ENCODE assay signal across 8 cellular contexts in genomic region chr6:35728663-35729348, GRCh38. TPM values are rescaled to one million over a fixed set of nuclear protein-coding genes. Genes with fewer than 3 reads are reported as not detected.
DNase-seq lines count a peak whose midpoint lies in the region; ATAC-seq, FAIRE-seq and TF ChIP-seq lines count a peak whose summit lies in the region.

No MANE protein-coding gene starts in this region.

- POLR2A ChIA-PET in HepG2 (lab: Yijun Ruan, JAX), result interaction anchor here (1.3 to 3.4 kb wide), 3 partner anchors 8 to 126 kb away, joined by 4 to 16 read pairs (median 15); partner anchors contain the start of gene ARMC12

- peak overlapping the region; percentile 54 for H3K9ac ChIP-seq in HepG2 (ENCODE audit: insufficient read depth, low read depth, low read length)

- intact Hi-C loops in HepG2 (cut with micrococcal nuclease; ENCODE audit: unreplicated experiment), result no loop called here

- peak overlapping the region; percentile 23 for H2AFZ ChIP-seq in HepG2 (ENCODE audit: low read length)

- H3K36me3 Mint-ChIP-seq in brain, result no peaks in the 10 kb centered on the region

- H3K4me1 ChIP-seq in HepG2 (ENCODE audit: insufficient read depth, low read length), result peaks cover 85% of the 10 kb centered on the region
- H3K4me1 ChIP-seq in thoracic aorta (ENCODE audit: control insufficient read depth in 1 of 2, low read depth in 2 of 2), result peaks cover 75 to 88% of the 10 kb centered on the region in 2 donors

- no peak for TF ChIP-seq POLR2A in HepG2 (IDR thresholded peaks at IDR 0.05; ENCODE audit: insufficient read depth in 1 of 2, low read depth in 2 of 2, low read length in 2 of 2)

- H3K36me3 ChIP-seq in HepG2 (replicated peaks in 1 of 2; ENCODE audit: control insufficient read depth in 1 of 2, insufficient read depth in 2 of 2, low read length in 2 of 2) (no peaks in the 10 kb centered on the region), thoracic aorta (no peaks in the 10 kb centered on the region)

- H3K27me3 ChIP-seq in HepG2 (ENCODE audit: control insufficient read depth in 1 of 2, insufficient read depth in 2 of 2, low read length in 2 of 2), result no peaks in the 10 kb centered on the region; a peak in 1 of 5 replicates
- no peaks in the 10 kb centered on the region for H3K27me3 ChIP-seq in thoracic aorta (replicated peaks; ENCODE audit: insufficient read depth)

- ATAC-seq in HepG2, result peak; percentile 4
- ATAC-seq in thoracic aorta (ENCODE audit: insufficient number of reproducible peaks, low FRiP score, low read depth), result no peak
- no peak for ATAC-seq in HG02678 (IDR thresholded peaks at IDR 0.05; ENCODE audit: unreplicated experiment)

- H3K4me3 ChIP-seq in HepG2 (replicated peaks in 1 of 3; ENCODE audit: insufficient read depth in 1 of 3, low read depth in 2 of 3, low read length in 3 of 3), result peak overlapping the region; percentile 46 to 88 (median 61)
- H3K4me3 ChIP-seq in thoracic aorta, result peak overlapping the region; percentile 63

- H3K79me2 ChIP-seq in HepG2 (ENCODE audit: insufficient read depth, low read length), result no peaks in the 10 kb centered on the region

- peak overlapping the region; percentile 100 for H3K4me2 ChIP-seq in HepG2 (ENCODE audit: low read depth, low read length)

- BruUV-seq in HepG2 (replicated peaks; lab: Mats Ljungman, UMichigan), result no TSS peak

- H3K27me3 Mint-ChIP-seq in brain, result peaks cover 7% of the 10 kb centered on the region

- no peaks in the 10 kb centered on the region for H3K9me3 Mint-ChIP-seq in brain

- CTCF ChIA-PET in HepG2 (lab: Yijun Ruan, JAX; ENCODE audit: low intra/inter-chr PET ratio, low total read pairs), result interaction anchor here (1.0 kb wide), 1 partner anchor 145 kb away, joined by 3 read pairs; no protein-coding TSS in a partner anchor

- no peak for TF ChIP-seq RAD21 in HepG2 (CRISPR knock-in tag; IDR thresholded peaks at IDR 0.05)

- peak; percentile 58 for DNase-seq in COLO668 (lab: John Stamatoyannopoulos, UW; ENCODE audit: unreplicated experiment)
- peak; percentile 51 for DNase-seq in NCI-H2196 (lab: John Stamatoyannopoulos, UW; ENCODE audit: unreplicated experiment)
- no peak for DNase-seq in HepG2 (ENCODE audit: low spot score)
- DNase-seq in thoracic aorta (ENCODE audit: low spot score), result no peak
- no peak for DNase-seq in NCI-H1092 (lab: John Stamatoyannopoulos, UW)
- DNase-seq in NCI-H1930 (lab: John Stamatoyannopoulos, UW), result no peak

- H3K4me1 Mint-ChIP-seq in brain, result peaks cover 77% of the 10 kb centered on the region

- no peak for FAIRE-seq in HepG2 (lab: Jason Lieb, UNC)

- in situ Hi-C loops in HepG2 (cut with HindIII; ENCODE audit: extremely low pct_ligation_motif_present, low pct_unique_long_range_greater_than_20kb), result loop anchor here (5.0 kb wide), 1 partner anchor 42 kb away; the partner anchor contains the start of gene FKBP5

- TF ChIP-seq EP300 in HepG2 (IDR thresholded peaks at IDR 0.05; ENCODE audit: low read depth in 2 of 2, low read length in 2 of 2), result no peak
- peak; percentile 37; the same call in 1 of the 2 replicates for TF ChIP-seq EP300 in HepG2 (CRISPR knock-in tag; IDR thresholded peaks at IDR 0.05; ENCODE audit: borderline replicate concordance)

- TF ChIP-seq CTCF in brain (conservative IDR thresholded peaks at IDR 0.05) (no peak), HepG2 (CRISPR knock-in tag; IDR thresholded peaks at IDR 0.05) (peak; percentile 44), thoracic aorta (IDR thresholded peaks at IDR 0.05) (no peak)

- H3K9me3 ChIP-seq in HepG2 (ENCODE audit: low read length), result no peaks in the 10 kb centered on the region
- H3K9me3 ChIP-seq in thoracic aorta, result no peaks in the 10 kb centered on the region

- no peaks in the 10 kb centered on the region for H4K20me1 ChIP-seq in HepG2 (ENCODE audit: insufficient read depth, low read length)

- peak overlapping the region; percentile 44 to 97 (median 91) for H3K27ac Mint-ChIP-seq in brain

- 10% methylated on average over 6 of the region's 9 CpGs for WGBS in HepG2 (ENCODE audit: low lambda C conversion rate)

- peak overlapping the region; percentile 86 to 90 (median 87) for H3K4me3 Mint-ChIP-seq in brain

- H3K27ac ChIP-seq in HepG2 (ENCODE audit: extremely low read length, insufficient read depth, low read length) (no peak overlapping the region), thoracic aorta (peak overlapping the region; percentile 100)

RNA-seq across cellular contexts. Expression of gene ARMC12, which starts 8.0 kb away (rescaled TPM):
- polyA plus RNA-seq in brain (ENCODE audit: insufficient read depth, low read depth, low replicate concordance), result 0.68 TPM
- not detected in 2 replicates for total RNA-seq in HepG2 (2016; rRNA removed; fragmentation: Illumina TruSeq; extraction: Trizol)
- not detected in 2 replicates for total RNA-seq in HepG2 (2016; cell fraction: cytosol; rRNA removed; fragmentation: Illumina TruSeq; extraction: Trizol; ENCODE audit: low read depth)
- total RNA-seq in HepG2 (2016; cell fraction: insoluble cytoplasmic fraction; rRNA removed; fragmentation: Illumina TruSeq; extraction: Trizol), result 0.17 TPM in 1 of 2 replicates, not detected in the other
- not detected in 2 replicates for total RNA-seq in HepG2 (2016; cell fraction: membrane; rRNA removed; fragmentation: Illumina TruSeq; extraction: Trizol)
- total RNA-seq in HepG2 (2016; cell fraction: nucleus; rRNA removed; fragmentation: Illumina TruSeq; extraction: Trizol), result not detected in 2 replicates
- polyA plus RNA-seq in HepG2 (2011; rRNA removed), result 1.3 and 1.4 TPM in 2 replicates
- polyA plus RNA-seq in HepG2 (2011; cell fraction: cytosol; rRNA removed), result 0.71 and 1.0 TPM in 2 replicates
- polyA plus RNA-seq in HepG2 (2011; cell fraction: nucleus; rRNA removed), result 4.4 and 4.7 TPM in 2 replicates
- 0.15 and 0.76 TPM in 2 replicates for polyA plus RNA-seq in HepG2 (2012)
- polyA plus RNA-seq in HepG2 (2016; cell fraction: cytosol; fragmentation: Illumina TruSeq; extraction: Trizol; ENCODE audit: low read depth), result 0.15 TPM in 1 of 2 replicates, not detected in the other
- polyA plus RNA-seq in HepG2 (2016; cell fraction: insoluble cytoplasmic fraction; fragmentation: Illumina TruSeq; extraction: Trizol; ENCODE audit: low read depth), result not detected in 2 replicates
- not detected in 2 replicates for polyA plus RNA-seq in HepG2 (2016; cell fraction: membrane; fragmentation: Illumina TruSeq; extraction: Trizol; ENCODE audit: low read depth)
- polyA plus RNA-seq in HepG2 (2016; cell fraction: nucleus; fragmentation: Illumina TruSeq; extraction: Trizol; ENCODE audit: insufficient read depth, low read depth), result 0.47 TPM in 1 of 2 replicates, not detected in the other
- 0.21 and 0.38 TPM in 2 replicates for polyA minus RNA-seq in HepG2 (2011; rRNA and poly(A)+ RNA removed; ENCODE audit: low replicate concordance)
- not detected in 2 replicates for polyA minus RNA-seq in HepG2 (2011; cell fraction: cytosol; rRNA and poly(A)+ RNA removed)
- polyA minus RNA-seq in HepG2 (2011; cell fraction: nucleus; rRNA and poly(A)+ RNA removed), result 1.2 TPM in 1 of 2 replicates, not detected in the other
- total RNA-seq in thoracic aorta, result not detected

RNA-seq across cellular contexts. Expression of gene FKBP5, which starts 40.1 kb away (rescaled TPM):
- 20.2 TPM for polyA plus RNA-seq in brain (ENCODE audit: insufficient read depth, low read depth, low replicate concordance)
- total RNA-seq in HepG2 (2016; rRNA removed; fragmentation: Illumina TruSeq; extraction: Trizol), result 17.4 and 30.9 TPM in 2 replicates
- total RNA-seq in HepG2 (2016; cell fraction: cytosol; rRNA removed; fragmentation: Illumina TruSeq; extraction: Trizol; ENCODE audit: low read depth), result 9.1 and 9.8 TPM in 2 replicates
- 17.4 and 28.9 TPM in 2 replicates for total RNA-seq in HepG2 (2016; cell fraction: insoluble cytoplasmic fraction; rRNA removed; fragmentation: Illumina TruSeq; extraction: Trizol)
- 15.6 and 16.6 TPM in 2 replicates for total RNA-seq in HepG2 (2016; cell fraction: membrane; rRNA removed; fragmentation: Illumina TruSeq; extraction: Trizol)
- total RNA-seq in HepG2 (2016; cell fraction: nucleus; rRNA removed; fragmentation: Illumina TruSeq; extraction: Trizol), result 13.7 and 15.0 TPM in 2 replicates
- polyA plus RNA-seq in HepG2 (2011; rRNA removed), result 6.9 and 8.0 TPM in 2 replicates
- 4.0 and 5.9 TPM in 2 replicates for polyA plus RNA-seq in HepG2 (2011; cell fraction: cytosol; rRNA removed)
- polyA plus RNA-seq in HepG2 (2011; cell fraction: nucleus; rRNA removed), result 2.9 and 3.5 TPM in 2 replicates
- polyA plus RNA-seq in HepG2 (2012), result 13.9 and 16.1 TPM in 2 replicates
- 2.6 and 2.8 TPM in 2 replicates for polyA plus RNA-seq in HepG2 (2016; cell fraction: cytosol; fragmentation: Illumina TruSeq; extraction: Trizol; ENCODE audit: low read depth)
- polyA plus RNA-seq in HepG2 (2016; cell fraction: insoluble cytoplasmic fraction; fragmentation: Illumina TruSeq; extraction: Trizol; ENCODE audit: low read depth), result 46.6 and 52.0 TPM in 2 replicates
- 10.4 and 11.9 TPM in 2 replicates for polyA plus RNA-seq in HepG2 (2016; cell fraction: membrane; fragmentation: Illumina TruSeq; extraction: Trizol; ENCODE audit: low read depth)
- 24.1 and 24.8 TPM in 2 replicates for polyA plus RNA-seq in HepG2 (2016; cell fraction: nucleus; fragmentation: Illumina TruSeq; extraction: Trizol; ENCODE audit: insufficient read depth, low read depth)
- polyA minus RNA-seq in HepG2 (2011; rRNA and poly(A)+ RNA removed; ENCODE audit: low replicate concordance), result 4.5 and 8.4 TPM in 2 replicates
- 6.9 and 7.1 TPM in 2 replicates for polyA minus RNA-seq in HepG2 (2011; cell fraction: cytosol; rRNA and poly(A)+ RNA removed)
- polyA minus RNA-seq in HepG2 (2011; cell fraction: nucleus; rRNA and poly(A)+ RNA removed), result 7.6 and 10.1 TPM in 2 replicates
- total RNA-seq in thoracic aorta, result 100 to 1,000 TPM; 156 to 271 TPM

RNA-seq across cellular contexts. Expression of gene CLPSL2, which starts 47.6 kb away (rescaled TPM):
- polyA plus RNA-seq in brain (ENCODE audit: insufficient read depth, low read depth, low replicate concordance) (2.3 TPM), HepG2 (2011; rRNA removed) (not detected in 2 replicates)
- total RNA-seq in HepG2 (2016; rRNA removed; fragmentation: Illumina TruSeq; extraction: Trizol) (not detected in 2 replicates), thoracic aorta (not detected)
- total RNA-seq in HepG2 (2016; cell fraction: cytosol; rRNA removed; fragmentation: Illumina TruSeq; extraction: Trizol; ENCODE audit: low read depth), result not detected in 2 replicates
- not detected in 2 replicates for total RNA-seq in HepG2 (2016; cell fraction: insoluble cytoplasmic fraction; rRNA removed; fragmentation: Illumina TruSeq; extraction: Trizol)
- not detected in 2 replicates for total RNA-seq in HepG2 (2016; cell fraction: membrane; rRNA removed; fragmentation: Illumina TruSeq; extraction: Trizol)
- total RNA-seq in HepG2 (2016; cell fraction: nucleus; rRNA removed; fragmentation: Illumina TruSeq; extraction: Trizol), result not detected in 2 replicates
- polyA plus RNA-seq in HepG2 (2011; cell fraction: cytosol; rRNA removed), result not detected in 2 replicates
- not detected in 2 replicates for polyA plus RNA-seq in HepG2 (2011; cell fraction: nucleus; rRNA removed)
- polyA plus RNA-seq in HepG2 (2012), result not detected in 2 replicates
- polyA plus RNA-seq in HepG2 (2016; cell fraction: cytosol; fragmentation: Illumina TruSeq; extraction: Trizol; ENCODE audit: low read depth), result not detected in 2 replicates
- not detected in 2 replicates for polyA plus RNA-seq in HepG2 (2016; cell fraction: insoluble cytoplasmic fraction; fragmentation: Illumina TruSeq; extraction: Trizol; ENCODE audit: low read depth)
- polyA plus RNA-seq in HepG2 (2016; cell fraction: membrane; fragmentation: Illumina TruSeq; extraction: Trizol; ENCODE audit: low read depth), result not detected in 2 replicates
- not detected in 2 replicates for polyA plus RNA-seq in HepG2 (2016; cell fraction: nucleus; fragmentation: Illumina TruSeq; extraction: Trizol; ENCODE audit: insufficient read depth, low read depth)
- polyA minus RNA-seq in HepG2 (2011; rRNA and poly(A)+ RNA removed; ENCODE audit: low replicate concordance), result not detected in 2 replicates
- not detected in 2 replicates for polyA minus RNA-seq in HepG2 (2011; cell fraction: cytosol; rRNA and poly(A)+ RNA removed)
- polyA minus RNA-seq in HepG2 (2011; cell fraction: nucleus; rRNA and poly(A)+ RNA removed), result not detected in 2 replicates

RNA-seq across cellular contexts. Expression of gene CLPSL1, which starts 52.0 kb away (rescaled TPM):
- polyA plus RNA-seq in brain (ENCODE audit: insufficient read depth, low read depth, low replicate concordance) (not detected), HepG2 (2011; rRNA removed) (not detected in 2 replicates)
- total RNA-seq in HepG2 (2016; rRNA removed; fragmentation: Illumina TruSeq; extraction: Trizol) (not detected in 2 replicates), thoracic aorta (not detected)
- total RNA-seq in HepG2 (2016; cell fraction: cytosol; rRNA removed; fragmentation: Illumina TruSeq; extraction: Trizol; ENCODE audit: low read depth), result not detected in 2 replicates
- total RNA-seq in HepG2 (2016; cell fraction: insoluble cytoplasmic fraction; rRNA removed; fragmentation: Illumina TruSeq; extraction: Trizol), result not detected in 2 replicates
- not detected in 2 replicates for total RNA-seq in HepG2 (2016; cell fraction: membrane; rRNA removed; fragmentation: Illumina TruSeq; extraction: Trizol)
- total RNA-seq in HepG2 (2016; cell fraction: nucleus; rRNA removed; fragmentation: Illumina TruSeq; extraction: Trizol), result not detected in 2 replicates
- not detected in 2 replicates for polyA plus RNA-seq in HepG2 (2011; cell fraction: cytosol; rRNA removed)
- not detected in 2 replicates for polyA plus RNA-seq in HepG2 (2011; cell fraction: nucleus; rRNA removed)
- polyA plus RNA-seq in HepG2 (2012), result not detected in 2 replicates
- not detected in 2 replicates for polyA plus RNA-seq in HepG2 (2016; cell fraction: cytosol; fragmentation: Illumina TruSeq; extraction: Trizol; ENCODE audit: low read depth)
- not detected in 2 replicates for polyA plus RNA-seq in HepG2 (2016; cell fraction: insoluble cytoplasmic fraction; fragmentation: Illumina TruSeq; extraction: Trizol; ENCODE audit: low read depth)
- polyA plus RNA-seq in HepG2 (2016; cell fraction: membrane; fragmentation: Illumina TruSeq; extraction: Trizol; ENCODE audit: low read depth), result not detected in 2 replicates
- polyA plus RNA-seq in HepG2 (2016; cell fraction: nucleus; fragmentation: Illumina TruSeq; extraction: Trizol; ENCODE audit: insufficient read depth, low read depth), result not detected in 2 replicates
- not detected in 2 replicates for polyA minus RNA-seq in HepG2 (2011; rRNA and poly(A)+ RNA removed; ENCODE audit: low replicate concordance)
- polyA minus RNA-seq in HepG2 (2011; cell fraction: cytosol; rRNA and poly(A)+ RNA removed), result not detected in 2 replicates
- not detected in 2 replicates for polyA minus RNA-seq in HepG2 (2011; cell fraction: nucleus; rRNA and poly(A)+ RNA removed)

Comparison
In these comparisons a context has a peak if more than half of its experiments do, and no peak if none do; other contexts are left out.
1. DNase-seq: peak in COLO668 (single experiment) and NCI-H2196 (single experiment); none in HepG2 (single experiment), thoracic aorta (single experiment), NCI-H1092 (single experiment) and NCI-H1930 (0 of 2).
2. RNA of gene FKBP5, which starts 40.1 kb away (total RNA-seq): 156 to 271 TPM in thoracic aorta; 9.1 to 30.9 TPM in HepG2; every median in the first group is over 4 times any median in the second.